In genomic region chr3:148532774-148533173, GRCh38 we compare ENCODE assay signal across 31 cellular contexts.
"Had no signal": no experiment of that assay in that cellular context is flagged by ENCODE, and none has a peak within 500 bp of the region (broad histone marks: within the 10 kb centered on the region; RNA-seq: fewer than 3 reads in every experiment).

No MANE protein-coding gene starts in this region.

- H3K4me3 ChIP-seq: PC-9, SJCRH30, SK-N-MC had no signal

- H3K27ac ChIP-seq: PC-9, RWPE1, SJCRH30, SK-N-MC had no signal

- H3K9me3 ChIP-seq: SJCRH30 had no signal

- DNase-seq: Kasumi-1, KG1, MM.1S, MV-4-11, NCI-H1092, NCI-H1105, NCI-H1417 treated with DMSO at 0.1 percent for 48 hours, NCI-H1436 treated with DMSO at 0.1 percent for 48 hours, NCI-H187, NCI-H1930, NCI-H2029 treated with DMSO at 0.1 percent for 48 hours, NCI-H2081 treated with DMSO at 0.1 percent for 48 hours, NCI-H2107, NCI-H2171, NCI-H226, NCI-H446 treated with DMSO at 0.1 percent for 48 hours, NCI-H510A, NCI-H524, NCI-H526, NCI-H69, NCI-H748 treated with DMSO at 0.1 percent for 48 hours, NCI-H82, PC-9, SHP77, SIG-M5, SJCRH30 had no signal

- H3K4me2 ChIP-seq: PC-9 had no signal

- H2AFZ ChIP-seq: PC-9 had no signal

- H3K4me1 ChIP-seq: SJCRH30 had no signal

- ATAC-seq: Panc1, Right ventricle myocardium inferior, SK-N-SH treated with all-trans-retinoic acid at 6 μM for 48 hours had no signal

- H3K27me3 ChIP-seq: SJCRH30 had no signal
